ENCODE assay signal across 9 cellular contexts in the genomic region with DNA sequence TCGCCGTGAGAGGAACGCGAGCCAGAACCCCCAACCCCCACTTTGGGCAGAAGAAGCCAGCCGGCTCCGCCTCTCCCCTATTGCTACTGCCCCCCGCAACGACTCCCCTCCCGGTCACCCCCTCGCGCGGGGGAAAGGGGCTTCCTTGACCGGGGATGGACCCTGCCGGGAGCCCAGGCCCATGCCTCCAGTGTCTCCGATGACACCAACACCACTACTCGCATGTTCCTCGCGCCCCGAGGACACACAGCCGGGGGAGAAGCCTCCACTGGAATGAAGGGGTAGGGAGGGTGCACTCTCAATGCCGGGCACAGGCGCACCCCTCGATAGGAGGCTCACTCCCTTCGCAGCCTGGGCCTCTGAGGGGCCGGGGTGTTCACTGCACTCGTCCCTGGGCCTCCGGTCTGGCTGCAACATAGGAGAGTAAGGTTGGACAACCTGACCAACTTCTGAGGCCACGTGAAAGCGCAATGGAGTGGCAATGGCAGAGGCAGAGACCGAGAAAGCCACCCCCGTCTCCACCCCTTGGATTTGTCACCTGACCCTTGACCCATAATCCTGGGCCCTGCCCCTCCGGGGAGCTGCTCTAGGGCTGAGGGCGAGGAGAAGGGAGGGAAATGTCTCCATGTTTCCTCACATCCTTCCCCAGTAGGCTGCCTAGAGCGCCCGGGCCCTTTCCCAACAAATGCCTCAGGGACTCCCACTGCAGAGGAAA. TPM values are rescaled to one million over a fixed set of nuclear protein-coding genes. Genes with fewer than 3 reads are reported as not detected.
DNase-seq lines count a peak whose midpoint lies in the region; ATAC-seq and TF ChIP-seq lines count a peak whose summit lies in the region.
"Had no signal": no experiment of that assay in that cellular context is flagged by ENCODE, and none has a peak within 500 bp of the region (broad histone marks: within the 10 kb centered on the region; RNA-seq: fewer than 3 reads in every experiment).

No MANE protein-coding gene starts in this region.

- TF ChIP-seq POLR2A in sigmoid colon (IDR thresholded peaks at IDR 0.05) = no peak

- intact Hi-C loops in activated CD8-positive, alpha-beta T cell treated with anti-CD3 and anti-CD28 coated beads for 36 hours (cut with micrococcal nuclease) = loop anchor here (5.0 kb wide), 2 partner anchors 43 to 153 kb away; no protein-coding TSS in a partner anchor
- intact Hi-C loops in sigmoid colon (cut with DNase I) = loop anchor here (2.0 to 5.0 kb wide), 5 partner anchors 68 to 258 kb away; a partner anchor contains a TSS

- ATAC-seq in activated CD8-positive, alpha-beta T cell treated with anti-CD3 and anti-CD28 coated beads for 36 hours = peak; percentile 25
- ATAC-seq in HG03108 (IDR thresholded peaks at IDR 0.05; ENCODE audit: unreplicated experiment) = no peak

- no peaks in the 10 kb centered on the region for H3K36me3 Mint-ChIP-seq in activated CD8-positive, alpha-beta T cell treated with anti-CD3 and anti-CD28 coated beads for 36 hours (ENCODE audit: low read depth)

- peak overlapping the region; percentile 53 for H3K4me3 Mint-ChIP-seq in activated CD8-positive, alpha-beta T cell treated with anti-CD3 and anti-CD28 coated beads for 36 hours

- H3K27ac ChIP-seq in right atrium auricular region = peak overlapping the region; percentile 67 to 68
- peak overlapping the region in 2 of 4 donors; percentile 2 to 63 for H3K27ac ChIP-seq in sigmoid colon

- peak; percentile 53 for DNase-seq in GM13976 (ENCODE audit: low spot score)
- peak; percentile 24 for DNase-seq in activated CD8-positive, alpha-beta T cell treated with anti-CD3 and anti-CD28 coated beads for 36 hours
- DNase-seq in right atrium auricular region (ENCODE audit: low spot score) = peak; percentile 74
- peak; percentile 75 for DNase-seq in sigmoid colon
- DNase-seq in NCI-H526 treated with DMSO at 0.1 percent for 48 hours (lab: John Stamatoyannopoulos, UW) = no peak
- no peak for DNase-seq in activated gamma-delta T cell (lab: John Stamatoyannopoulos, UW)
- DNase-seq in globus pallidus (ENCODE audit: low spot score) = no peak
- DNase-seq: GOT3 had no signal

- CTCF ChIA-PET in activated CD8-positive, alpha-beta T cell treated with anti-CD3 and anti-CD28 coated beads for 36 hours (lab: Charles Lee) = interaction anchor here (0.7 to 3.2 kb wide), 28 partner anchors 9 to 204 kb away, joined by 3 to 43 read pairs (median 6); a partner anchor contains a TSS

- peaks cover 23% of the 10 kb centered on the region for H3K4me1 Mint-ChIP-seq in activated CD8-positive, alpha-beta T cell treated with anti-CD3 and anti-CD28 coated beads for 36 hours (ENCODE audit: low read depth)

- H3K27ac Mint-ChIP-seq in activated CD8-positive, alpha-beta T cell treated with anti-CD3 and anti-CD28 coated beads for 36 hours = no peak overlapping the region

- TF ChIP-seq EP300 in sigmoid colon (IDR thresholded peaks at IDR 0.05) = no peak

- H3K9me3 Mint-ChIP-seq in activated CD8-positive, alpha-beta T cell treated with anti-CD3 and anti-CD28 coated beads for 36 hours = no peaks in the 10 kb centered on the region

- 8 to 13% methylated on average over 35 of the region's 35 CpGs for WGBS in sigmoid colon, 2 donors

- H3K27me3 ChIP-seq in right atrium auricular region (no peaks in the 10 kb centered on the region), sigmoid colon (peaks cover 13 to 75% (median 49%) of the 10 kb centered on the region in 3 donors)

- H3K9me3 ChIP-seq in right atrium auricular region (no peaks in the 10 kb centered on the region), sigmoid colon (no peaks in the 10 kb centered on the region)

- POLR2A ChIA-PET in activated CD8-positive, alpha-beta T cell treated with anti-CD3 and anti-CD28 coated beads for 36 hours (lab: Charles Lee) = interaction anchor here (1.0 to 1.1 kb wide), 2 partner anchors 10 to 133 kb away, joined by 3 read pairs; no protein-coding TSS in a partner anchor

- TF ChIP-seq CTCF in GM13976 (IDR thresholded peaks at IDR 0.05; ENCODE audit: borderline replicate concordance, control extremely low read depth, extremely low read depth, insufficient read depth, missing control alignments) (no peak), right atrium auricular region (IDR thresholded peaks at IDR 0.05) (no peak), sigmoid colon (IDR thresholded peaks at IDR 0.05) (no peak)
- no peak for TF ChIP-seq CTCF in activated CD8-positive, alpha-beta T cell treated with anti-CD3 and anti-CD28 coated beads for 36 hours (IDR thresholded peaks at IDR 0.05)

- H3K4me3 ChIP-seq in right atrium auricular region = peak overlapping the region; percentile 55 to 58
- H3K4me3 ChIP-seq in sigmoid colon = peak overlapping the region; percentile 28 to 65 (median 56)

- peaks cover 60% of the 10 kb centered on the region for H3K27me3 Mint-ChIP-seq in activated CD8-positive, alpha-beta T cell treated with anti-CD3 and anti-CD28 coated beads for 36 hours

- H3K36me3 ChIP-seq in right atrium auricular region (no peaks in the 10 kb centered on the region), sigmoid colon (no peaks in the 10 kb centered on the region)

- in situ Hi-C loops in GM13976 (cut with MboI; ENCODE audit: low sequenced_read_pairs, unreplicated experiment) = no loop called here

- H3K4me1 ChIP-seq in right atrium auricular region (peaks cover 0 to 56% of the 10 kb centered on the region in 2 donors), sigmoid colon (peaks cover 0 to 54% (median 44%) of the 10 kb centered on the region in 4 donors)

RNA-seq across cellular contexts. Expression of a gene that starts 1.0 kb away (rescaled TPM):
- not detected for total RNA-seq in activated CD8-positive, alpha-beta T cell treated with anti-CD3 and anti-CD28 coated beads for 36 hours
- total RNA-seq in right atrium auricular region (10 to 100 TPM in 1 of 2 donors, 1 to 10 TPM in 1; 6.6 to 23.3 TPM), sigmoid colon (10 to 100 TPM in 1 of 4 donors, 1 to 10 TPM in 3; 3.0 to 12.9 (median 7.5) TPM)
- polyA plus RNA-seq in sigmoid colon = 1 to 10 TPM; 1.6 to 4.6 (median 4.2) TPM

RNA-seq across cellular contexts. Expression of a gene that starts 21.4 kb away (rescaled TPM):
- 10 to 100 TPM; 37.9 to 38.7 TPM for total RNA-seq in activated CD8-positive, alpha-beta T cell treated with anti-CD3 and anti-CD28 coated beads for 36 hours
- total RNA-seq in right atrium auricular region = 10 to 100 TPM; 29.9 to 49.2 TPM
- 10 to 100 TPM; 23.3 to 44.3 (median 31.5) TPM for total RNA-seq in sigmoid colon
- 10 to 100 TPM; 47.4 to 72.1 (median 49.2) TPM for polyA plus RNA-seq in sigmoid colon

RNA-seq across cellular contexts. Expression of a gene that starts 29.8 kb away (rescaled TPM):
- 10 to 100 TPM; 52.7 to 61.0 TPM for total RNA-seq in activated CD8-positive, alpha-beta T cell treated with anti-CD3 and anti-CD28 coated beads for 36 hours
- total RNA-seq in right atrium auricular region (100 to 1,000 TPM in 1 of 2 donors, 10 to 100 TPM in 1; 59.1 to 154 TPM), sigmoid colon (100 to 1,000 TPM in 2 of 4 donors, 10 to 100 TPM in 2; 59.6 to 122 (median 106) TPM)
- polyA plus RNA-seq in sigmoid colon = 10 to 100 TPM; 84.0 to 90.7 (median 86.7) TPM

RNA-seq across cellular contexts. Expression of a gene that starts 38.3 kb away (rescaled TPM):
- under 1 TPM; 0.29 to 0.32 TPM for total RNA-seq in activated CD8-positive, alpha-beta T cell treated with anti-CD3 and anti-CD28 coated beads for 36 hours
- total RNA-seq in right atrium auricular region (not detected), sigmoid colon (not detected)
- polyA plus RNA-seq in sigmoid colon = under 1 TPM in 1 of 3 donors, not detected in 2; 0.06 TPM

RNA-seq across cellular contexts. Expression of a gene that starts 47.1 kb away (rescaled TPM):
- 10 to 100 TPM; 80.7 to 81.2 TPM for total RNA-seq in activated CD8-positive, alpha-beta T cell treated with anti-CD3 and anti-CD28 coated beads for 36 hours
- total RNA-seq in right atrium auricular region = 10 to 100 TPM; 52.2 to 70.7 TPM
- total RNA-seq in sigmoid colon = 10 to 100 TPM; 69.0 to 82.6 (median 72.6) TPM
- polyA plus RNA-seq in sigmoid colon = 10 to 100 TPM; 12.0 to 71.5 (median 13.2) TPM

Comparison
In these comparisons a context has a peak if more than half of its experiments do, and no peak if none do; other contexts are left out.
1. DNase-seq: peak in GM13976 (single experiment), activated CD8-positive, alpha-beta T cell treated with anti-CD3 and anti-CD28 coated beads for 36 hours (single experiment), right atrium auricular region (single experiment) and sigmoid colon (single experiment); none in NCI-H526 treated with DMSO at 0.1 percent for 48 hours (single experiment), activated gamma-delta T cell (single experiment) and globus pallidus (single experiment).